In genomic region chr12:93378373-93379310, GRCh38 we compare ENCODE assay signal across 8 cellular contexts. TPM values are rescaled to one million over a fixed set of nuclear protein-coding genes. Genes with fewer than 3 reads are reported as not detected.
DNase-seq lines count a peak whose midpoint lies in the region; TF ChIP-seq lines count a peak whose summit lies in the region.

No MANE protein-coding gene starts in this region.

- H4K20me1 ChIP-seq in GM23248 (ENCODE audit: insufficient read depth) (0 out of 2 replicates have a peak, but pooled peaks cover 3% of the 10 kb centered on the region), hepatocyte (ENCODE audit: insufficient read depth, poor library complexity, severe bottlenecking) (peaks cover 51% of the 10 kb centered on the region)

- no peak for TF ChIP-seq EP300 in sigmoid colon (IDR thresholded peaks at IDR 0.05)

- no peaks in the 10 kb centered on the region for H3K27me3 ChIP-seq in GM23248 (replicated peaks; ENCODE audit: insufficient read depth)
- no peaks in the 10 kb centered on the region for H3K27me3 ChIP-seq in hepatocyte
- H3K27me3 ChIP-seq in sigmoid colon = no peaks in the 10 kb centered on the region

- H3K9me2 ChIP-seq in GM23248 (ENCODE audit: insufficient read depth) = no peaks in the 10 kb centered on the region
- no peaks in the 10 kb centered on the region for H3K9me2 ChIP-seq in hepatocyte (replicated peaks; ENCODE audit: insufficient read depth)

- peak overlapping the region; percentile 95 for H3K27ac ChIP-seq in GM23248
- H3K27ac ChIP-seq in adipose tissue (ENCODE audit: low read depth, low read length) = peak overlapping the region; percentile 88
- peak overlapping the region; percentile 94 for H3K27ac ChIP-seq in hepatocyte
- peak overlapping the region; percentile 94 to 97 (median 96) for H3K27ac ChIP-seq in sigmoid colon

- H3K9me3 ChIP-seq in GM23248 (ENCODE audit: low read depth) (no peaks in the 10 kb centered on the region), hepatocyte (ENCODE audit: low read depth) (no peaks in the 10 kb centered on the region), sigmoid colon (no peaks in the 10 kb centered on the region)

- WGBS in GM23248 (ENCODE audit: low coverage in 1 of 2, low lambda C conversion rate in 2 of 2, missing lambda C conversion rate in 2 of 2), 2 experiments = 0 to 1% methylated on average over 36 to 45 of the region's 45 CpGs
- WGBS in adipose tissue, 3 donors = 0 to 1% (median 0%) methylated on average over 35 to 45 of the region's 45 CpGs
- 2% methylated on average over 26 of the region's 45 CpGs for WGBS in hepatocyte (ENCODE audit: low lambda C conversion rate, missing lambda C conversion rate)
- WGBS in sigmoid colon, 2 donors = 0% methylated on average over 45 of the region's 45 CpGs

- intact Hi-C loops in sigmoid colon (cut with DNase I) = loop anchor here (5.0 to 10.0 kb wide), 3 partner anchors 196 to 454 kb away; partner anchors contain the start of gene EEA1

- no peak for TF ChIP-seq POLR2A in sigmoid colon (IDR thresholded peaks at IDR 0.05)

- DNase-seq in GDM1 (lab: John Stamatoyannopoulos, UW) (peak; percentile 37), GM23248 (peak; percentile 88), LHCN-M2 (ENCODE audit: low read depth) (peak; percentile 71), T follicular helper cell (ENCODE audit: low read depth) (peak; percentile 35), hepatocyte (ENCODE audit: low spot score) (peak; percentile 59), sigmoid colon (peak; percentile 73), OCI-M2 (lab: John Stamatoyannopoulos, UW; ENCODE audit: unreplicated experiment) (no peak)

- H3K36me3 ChIP-seq in GM23248 (ENCODE audit: low read depth) (no peaks in the 10 kb centered on the region), hepatocyte (replicated peaks; ENCODE audit: insufficient read depth, low read depth) (no peaks in the 10 kb centered on the region), sigmoid colon (no peaks in the 10 kb centered on the region)

- peak overlapping the region; percentile 100 for H3K4me3 ChIP-seq in GM23248
- peak overlapping the region; percentile 69 for H3K4me3 ChIP-seq in hepatocyte
- H3K4me3 ChIP-seq in sigmoid colon = peak overlapping the region; percentile 74 to 93 (median 80)

- peak overlapping the region; percentile 98 for H3K9ac ChIP-seq in GM23248

- in situ Hi-C loops in GM23248 (cut with MboI) = no loop called here

- H3K4me1 ChIP-seq in GM23248 (ENCODE audit: insufficient read depth) = peaks cover 30% of the 10 kb centered on the region
- peaks cover 13% of the 10 kb centered on the region for H3K4me1 ChIP-seq in hepatocyte (ENCODE audit: insufficient read depth)
- peaks cover 4 to 50% (median 28%) of the 10 kb centered on the region in 4 donors for H3K4me1 ChIP-seq in sigmoid colon

- TF ChIP-seq CTCF in hepatocyte (IDR thresholded peaks at IDR 0.05; ENCODE audit: poor library complexity) (no peak), sigmoid colon (IDR thresholded peaks at IDR 0.05) (no peak)

- peaks cover 54% of the 10 kb centered on the region for H3K79me2 ChIP-seq in GM23248 (ENCODE audit: insufficient read depth)
- H3K79me2 ChIP-seq in hepatocyte = peaks cover 79% of the 10 kb centered on the region

- H2AFZ ChIP-seq in GM23248 (peak overlapping the region; percentile 96), hepatocyte (peak overlapping the region; percentile 0)

- peak overlapping the region; percentile 99 for H3K4me2 ChIP-seq in GM23248 (ENCODE audit: unreplicated experiment)
- peak overlapping the region; percentile 75 for H3K4me2 ChIP-seq in hepatocyte

- H3F3A ChIP-seq in GM23248 (ENCODE audit: insufficient read depth) = peaks cover 47% of the 10 kb centered on the region

RNA-seq across cellular contexts. Expression of gene NUDT4, which starts 0.9 kb away (rescaled TPM):
- total RNA-seq in GM23248 (2014; rRNA removed; shearing (Covaris generic)) = 42.9 and 47.8 TPM in 2 replicates
- 36.7 and 37.2 TPM in 2 replicates for polyA plus RNA-seq in GM23248 (2016; fragmentation: Nextera tagmentation; extraction: Ambion mirVana)
- 35.2 and 38.3 TPM in 2 replicates for total RNA-seq in LHCN-M2 (2014; rRNA removed)
- 13.1 TPM for polyA plus RNA-seq in LHCN-M2 (2012)
- polyA plus RNA-seq in adipose tissue = 10 to 100 TPM; 20.3 to 46.4 (median 30.4) TPM
- total RNA-seq in hepatocyte = 243 and 265 TPM in 2 replicates
- polyA plus RNA-seq in hepatocyte = 123 and 151 TPM in 2 replicates
- total RNA-seq in sigmoid colon = 10 to 100 TPM; 45.7 to 50.8 (median 48.3) TPM
- polyA plus RNA-seq in sigmoid colon = 10 to 100 TPM; 46.0 to 83.7 (median 67.9) TPM
